8 cellular contexts compared by ENCODE assay signal in genomic region chr15:49421991-49422390, GRCh38. TPM values are rescaled to one million over a fixed set of nuclear protein-coding genes. Genes with fewer than 3 reads are reported as not detected.
DNase-seq lines count a peak whose midpoint lies in the region; ATAC-seq and TF ChIP-seq lines count a peak whose summit lies in the region.

No MANE protein-coding gene starts in this region.

- H3K27me3 Mint-ChIP-seq in activated CD4-positive, alpha-beta memory T cell treated with anti-CD3 and anti-CD28 coated beads, Interleukin-2, amount 10 ng/mL, durations not matched to agents 7 days and 5 days, result peaks cover 14% of the 10 kb centered on the region
- H3K27me3 Mint-ChIP-seq in neural progenitor cell (ENCODE audit: insufficient read depth, low read depth), result no peaks in the 10 kb centered on the region

- H2AFZ ChIP-seq in neural progenitor cell (replicated peaks), result peak overlapping the region; percentile 75

- no peaks in the 10 kb centered on the region for H3K27me3 ChIP-seq in neural progenitor cell

- no peak overlapping the region for H3K4me2 ChIP-seq in neural progenitor cell

- H3K79me2 ChIP-seq in neural progenitor cell (ENCODE audit: low read depth), result no peaks in the 10 kb centered on the region

- no peak overlapping the region for H3K9ac ChIP-seq in neural progenitor cell

- H3K4me3 ChIP-seq in fibroblast of the aortic adventitia (ENCODE audit: low read depth, low read length) (no peak overlapping the region), neural progenitor cell (no peak overlapping the region)

- DNase-seq in NCI-H2171 treated with DMSO at 0.1 percent for 48 hours (lab: John Stamatoyannopoulos, UW), result peak; percentile 26
- DNase-seq in activated CD4-positive, alpha-beta memory T cell treated with anti-CD3 and anti-CD28 coated beads, Interleukin-2, amount 10 ng/mL, durations not matched to agents 7 days and 5 days, result peak; percentile 35
- DNase-seq in fibroblast of the aortic adventitia (ENCODE audit: low read depth), result peak; percentile 86
- DNase-seq in neural progenitor cell (ENCODE audit: low spot score), result peak; percentile 67
- no peak for DNase-seq in OCI-M2 (lab: John Stamatoyannopoulos, UW; ENCODE audit: unreplicated experiment)

- ATAC-seq in GM18907 (IDR thresholded peaks at IDR 0.05; ENCODE audit: unreplicated experiment) (peak; percentile 59), HG03469 (IDR thresholded peaks at IDR 0.05; ENCODE audit: unreplicated experiment) (no peak)

- no peaks in the 10 kb centered on the region for H3K36me3 Mint-ChIP-seq in activated CD4-positive, alpha-beta memory T cell treated with anti-CD3 and anti-CD28 coated beads, Interleukin-2, amount 10 ng/mL, durations not matched to agents 7 days and 5 days (ENCODE audit: low read depth)
- no peaks in the 10 kb centered on the region for H3K36me3 Mint-ChIP-seq in neural progenitor cell

- H3K4me1 ChIP-seq in neural progenitor cell, result no peaks in the 10 kb centered on the region

- H3K27ac ChIP-seq in C4-2B (no peak overlapping the region), neural progenitor cell (no peak overlapping the region)

- no peaks in the 10 kb centered on the region for H3K9me3 Mint-ChIP-seq in activated CD4-positive, alpha-beta memory T cell treated with anti-CD3 and anti-CD28 coated beads, Interleukin-2, amount 10 ng/mL, durations not matched to agents 7 days and 5 days
- H3K9me3 Mint-ChIP-seq in neural progenitor cell, result no peaks in the 10 kb centered on the region

- H3F3A ChIP-seq in neural progenitor cell (ENCODE audit: low read depth), result no peaks in the 10 kb centered on the region

- H3K4me1 Mint-ChIP-seq in activated CD4-positive, alpha-beta memory T cell treated with anti-CD3 and anti-CD28 coated beads, Interleukin-2, amount 10 ng/mL, durations not matched to agents 7 days and 5 days, result no peaks in the 10 kb centered on the region
- no peaks in the 10 kb centered on the region for H3K4me1 Mint-ChIP-seq in neural progenitor cell

- no peaks in the 10 kb centered on the region for H3K9me3 ChIP-seq in neural progenitor cell (ENCODE audit: low read depth)

- CTCF ChIA-PET in activated CD4-positive, alpha-beta memory T cell treated with anti-CD3 and anti-CD28 coated beads, Interleukin-2, amount 10 ng/mL, durations not matched to agents 7 days and 5 days (lab: Charles Lee), result interaction anchor here (0.7 to 4.5 kb wide), 13 partner anchors 10 to 906 kb away, joined by 3 to 61 read pairs (median 4); no protein-coding TSS in a partner anchor

- H4K20me1 ChIP-seq in neural progenitor cell (ENCODE audit: low read depth), result no peaks in the 10 kb centered on the region

- H3K4me3 Mint-ChIP-seq in activated CD4-positive, alpha-beta memory T cell treated with anti-CD3 and anti-CD28 coated beads, Interleukin-2, amount 10 ng/mL, durations not matched to agents 7 days and 5 days, result peak overlapping the region; percentile 35
- no peak overlapping the region for H3K4me3 Mint-ChIP-seq in neural progenitor cell

- POLR2A ChIA-PET in activated CD4-positive, alpha-beta memory T cell treated with anti-CD3 and anti-CD28 coated beads, Interleukin-2, amount 10 ng/mL, durations not matched to agents 7 days and 5 days (lab: Charles Lee), result interaction anchor here (1.2 to 1.4 kb wide), 2 partner anchors 187 to 276 kb away, joined by 3 to 4 read pairs; no protein-coding TSS in a partner anchor

- peak; percentile 91 for TF ChIP-seq CTCF in C4-2B (conservative IDR thresholded peaks at IDR 0.05)
- peak; percentile 82 for TF ChIP-seq CTCF in fibroblast of the aortic adventitia (IDR thresholded peaks at IDR 0.05; ENCODE audit: insufficient read depth, low read length)
- TF ChIP-seq CTCF in neural progenitor cell (IDR thresholded peaks at IDR 0.05), result peak; percentile 89

- no peaks in the 10 kb centered on the region for H3K36me3 ChIP-seq in neural progenitor cell

- no peak overlapping the region for H3K27ac Mint-ChIP-seq in activated CD4-positive, alpha-beta memory T cell treated with anti-CD3 and anti-CD28 coated beads, Interleukin-2, amount 10 ng/mL, durations not matched to agents 7 days and 5 days
- no peak overlapping the region for H3K27ac Mint-ChIP-seq in neural progenitor cell

RNA-seq across cellular contexts. Expression of gene FGF7, which starts 1.1 kb away (rescaled TPM):
- total RNA-seq in activated CD4-positive, alpha-beta memory T cell treated with anti-CD3 and anti-CD28 coated beads, Interleukin-2, amount 10 ng/mL, durations not matched to agents 7 days and 5 days, result not detected
- 87.9 and 97.7 TPM in 2 replicates for total RNA-seq in fibroblast of the aortic adventitia (ENCODE audit: low replicate concordance)
- total RNA-seq in neural progenitor cell (ENCODE audit: low replicate concordance), result not detected in 2 replicates

Comparison
In these comparisons a context has a peak if more than half of its experiments do, and no peak if none do; other contexts are left out.
1. RNA of gene FGF7, which starts 1.1 kb away (total RNA-seq): 87.9 to 97.7 TPM in fibroblast of the aortic adventitia; not detected in activated CD4-positive, alpha-beta memory T cell treated with anti-CD3 and anti-CD28 coated beads, Interleukin-2, amount 10 ng/mL, durations not matched to agents 7 days and 5 days and not detected in neural progenitor cell; every median in the first group is over 10 times any median in the second.
2. Peak in every context shown above with its lines, with median percentiles within 50 percentile points of each other: CTCF ChIP-seq.